Comparison of ENCODE assay signal across 8 cellular contexts in the genomic region with DNA sequence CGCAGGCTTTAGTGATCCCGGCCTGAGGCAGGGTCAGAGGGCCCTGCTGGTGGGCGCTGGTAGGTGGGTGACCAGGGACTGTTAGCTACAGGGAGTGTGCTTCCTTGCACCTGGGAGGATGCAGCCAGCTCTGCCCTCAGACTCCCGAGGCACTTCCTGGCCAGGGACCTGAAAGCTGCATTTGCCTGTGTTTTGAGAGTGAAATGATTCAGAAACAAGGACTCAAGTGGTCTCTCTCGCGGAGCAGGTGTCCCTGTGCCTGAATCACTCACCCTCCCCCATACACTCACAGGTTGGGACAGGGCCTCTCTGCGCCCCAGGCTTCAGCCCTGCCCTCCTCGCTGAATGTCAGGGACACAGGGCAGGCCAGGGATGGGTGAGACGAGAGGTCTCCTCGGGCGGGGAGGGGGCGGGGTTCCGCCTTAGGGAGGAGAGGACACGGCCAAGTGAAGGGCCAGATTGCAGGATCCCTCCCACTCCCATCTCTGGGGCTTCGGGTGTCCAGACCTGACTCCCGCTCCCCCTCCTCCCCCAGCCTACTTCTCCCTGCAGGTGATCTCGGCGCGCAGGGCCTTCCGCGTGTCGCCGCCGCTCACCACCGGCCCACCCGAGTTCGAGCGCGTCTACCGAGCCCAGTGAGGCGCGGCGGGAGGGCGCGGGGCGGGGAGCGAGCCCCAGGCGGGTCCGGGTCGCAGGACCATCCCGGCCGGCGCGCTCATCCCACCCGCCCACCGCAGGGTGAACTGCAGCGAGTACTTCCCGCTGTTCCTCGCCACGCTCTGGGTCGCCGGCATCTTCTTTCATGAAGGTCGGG. TPM values are rescaled to one million over a fixed set of nuclear protein-coding genes. Genes with fewer than 3 reads are reported as not detected.
DNase-seq lines count a peak whose midpoint lies in the region; ATAC-seq and TF ChIP-seq lines count a peak whose summit lies in the region.

No MANE protein-coding gene starts in this region.

- peaks cover 3% of the 10 kb centered on the region; the same call in 1 of the 2 replicates for H3K4me1 ChIP-seq in iPS DF 6.9 (ENCODE audit: control insufficient read depth, insufficient read depth, low read length)

- DNase-seq in NCI-H82 (lab: John Stamatoyannopoulos, UW) (peak; percentile 60), NCI-H82 treated with DMSO at 0.1 percent for 48 hours (lab: John Stamatoyannopoulos, UW; ENCODE audit: unreplicated experiment) (no peak), LNCaP clone FGC (ENCODE audit: low read depth) (no peak), iPS DF 6.9 (ENCODE audit: low read depth, low spot score) (no peak), NCI-H1930 (lab: John Stamatoyannopoulos, UW) (no peak)
- no peak for DNase-seq in activated T-cell treated with anti-CD3 and anti-CD28 coated beads, Interleukin-2, amount 50 U/mL, for 72 hours
- DNase-seq in stimulated activated effector memory CD8-positive, alpha-beta T cell treated with anti-CD3 and anti-CD28 coated beads, Interleukin-12 subunit alpha, Interleukin-12 subunit beta, amount 100 ng/mL, for 72 hours (ENCODE audit: low spot score in 2 of 2) = no peak

- no CpG with 5 or more reads among the region's 53 CpGs for WGBS in iPS DF 6.9 (ENCODE audit: insufficient coverage, insufficient read length)

- peak overlapping the region; percentile 69 for H3K4me3 ChIP-seq in LNCaP clone FGC (ENCODE audit: low read depth, low read length)
- peak overlapping the region; percentile 77; the same call in 1 of the 2 replicates for H3K4me3 ChIP-seq in iPS DF 6.9 (ENCODE audit: low read length)

- H3K27ac Mint-ChIP-seq in activated T-cell treated with anti-CD3 and anti-CD28 coated beads, Interleukin-2, amount 50 U/mL, for 72 hours = no peak overlapping the region
- H3K27ac Mint-ChIP-seq in stimulated activated effector memory CD8-positive, alpha-beta T cell treated with anti-CD3 and anti-CD28 coated beads, Interleukin-12 subunit alpha, Interleukin-12 subunit beta, amount 100 ng/mL, for 72 hours = peak overlapping the region; percentile 93

- peak overlapping the region; percentile 63 to 65 for H3K4me3 Mint-ChIP-seq in activated T-cell treated with anti-CD3 and anti-CD28 coated beads, Interleukin-2, amount 50 U/mL, for 72 hours
- H3K4me3 Mint-ChIP-seq in stimulated activated effector memory CD8-positive, alpha-beta T cell treated with anti-CD3 and anti-CD28 coated beads, Interleukin-12 subunit alpha, Interleukin-12 subunit beta, amount 100 ng/mL, for 72 hours = peak overlapping the region; percentile 63

- no peak overlapping the region for H3K27ac ChIP-seq in iPS DF 6.9 (ENCODE audit: low read length)

- H3K27me3 Mint-ChIP-seq in activated T-cell treated with anti-CD3 and anti-CD28 coated beads, Interleukin-2, amount 50 U/mL, for 72 hours (ENCODE audit: low read depth) = no peaks in the 10 kb centered on the region

- peaks cover 0 to 7% of the 10 kb centered on the region in 2 donors for H3K36me3 Mint-ChIP-seq in activated T-cell treated with anti-CD3 and anti-CD28 coated beads, Interleukin-2, amount 50 U/mL, for 72 hours (ENCODE audit: insufficient read depth in 2 of 2)
- peaks cover 52% of the 10 kb centered on the region for H3K36me3 Mint-ChIP-seq in stimulated activated effector memory CD8-positive, alpha-beta T cell treated with anti-CD3 and anti-CD28 coated beads, Interleukin-12 subunit alpha, Interleukin-12 subunit beta, amount 100 ng/mL, for 72 hours

- no peak for TF ChIP-seq CTCF in LNCaP clone FGC (IDR thresholded peaks at IDR 0.05; ENCODE audit: control insufficient read depth, extremely low read depth, insufficient read depth)

- peaks cover 23% of the 10 kb centered on the region for H3K36me3 ChIP-seq in iPS DF 6.9 (ENCODE audit: control insufficient read depth, insufficient read depth, low read length)

- no peaks in the 10 kb centered on the region for H3K9me3 Mint-ChIP-seq in activated T-cell treated with anti-CD3 and anti-CD28 coated beads, Interleukin-2, amount 50 U/mL, for 72 hours
- no peaks in the 10 kb centered on the region for H3K9me3 Mint-ChIP-seq in stimulated activated effector memory CD8-positive, alpha-beta T cell treated with anti-CD3 and anti-CD28 coated beads, Interleukin-12 subunit alpha, Interleukin-12 subunit beta, amount 100 ng/mL, for 72 hours

- peaks cover 25% of the 10 kb centered on the region for H3K4me1 Mint-ChIP-seq in activated T-cell treated with anti-CD3 and anti-CD28 coated beads, Interleukin-2, amount 50 U/mL, for 72 hours (ENCODE audit: low read depth)
- H3K4me1 Mint-ChIP-seq in stimulated activated effector memory CD8-positive, alpha-beta T cell treated with anti-CD3 and anti-CD28 coated beads, Interleukin-12 subunit alpha, Interleukin-12 subunit beta, amount 100 ng/mL, for 72 hours = peaks cover 41% of the 10 kb centered on the region

- ATAC-seq in activated T-cell treated with anti-CD3 and anti-CD28 coated beads, Interleukin-2, amount 50 U/mL, for 72 hours (replicated peaks in 1 of 2) = peak; percentile 2
- ATAC-seq in stimulated activated effector memory CD8-positive, alpha-beta T cell treated with anti-CD3 and anti-CD28 coated beads, Interleukin-12 subunit alpha, Interleukin-12 subunit beta, amount 100 ng/mL, for 72 hours = no peak
- ATAC-seq in GM21367 (IDR thresholded peaks at IDR 0.05; ENCODE audit: unreplicated experiment) = no peak

- no peaks in the 10 kb centered on the region for H3K9me3 ChIP-seq in iPS DF 6.9 (ENCODE audit: control insufficient read depth, insufficient read depth, low read length)

- no peaks in the 10 kb centered on the region for H3K27me3 ChIP-seq in iPS DF 6.9 (ENCODE audit: control insufficient read depth, insufficient read depth, low read length)

RNA-seq across cellular contexts. Expression of gene LTC4S, which starts 1.5 kb away (rescaled TPM):
- 1 to 10 TPM; 1.5 TPM for total RNA-seq in activated T-cell treated with anti-CD3 and anti-CD28 coated beads, Interleukin-2, amount 50 U/mL, for 72 hours

RNA-seq across cellular contexts. Expression of gene MGAT4B, which starts 11.4 kb away (rescaled TPM):
- total RNA-seq in activated T-cell treated with anti-CD3 and anti-CD28 coated beads, Interleukin-2, amount 50 U/mL, for 72 hours = 100 to 1,000 TPM; 101 to 108 TPM

RNA-seq across cellular contexts. Expression of gene SQSTM1, which starts 25.4 kb away (rescaled TPM):
- total RNA-seq in activated T-cell treated with anti-CD3 and anti-CD28 coated beads, Interleukin-2, amount 50 U/mL, for 72 hours = 100 to 1,000 TPM; 213 to 226 TPM

Comparison
In these comparisons a context has a peak if more than half of its experiments do, and no peak if none do; other contexts are left out.
1. ATAC-seq: peak in activated T-cell treated with anti-CD3 and anti-CD28 coated beads, Interleukin-2, amount 50 U/mL, for 72 hours (2 of 2); none in stimulated activated effector memory CD8-positive, alpha-beta T cell treated with anti-CD3 and anti-CD28 coated beads, Interleukin-12 subunit alpha, Interleukin-12 subunit beta, amount 100 ng/mL, for 72 hours (single experiment) and GM21367 (single experiment).